In genomic region chr11:65468874-65469333, GRCh38 we compare ENCODE assay signal across 1 cellular context.
A peak's percentile ranks its signal among the peaks of the same experiment; 100 is the strongest.
TF ChIP-seq lines count a peak whose summit lies in the region.

No MANE protein-coding gene starts in this region.

TF ChIP-seq in HEK293, 187 proteins besides CTCF, POLR2A, EP300 and RAD21 (continued from another document):
- TF ChIP-seq SCRT1 (tag by site-specific recombination; IDR thresholded peaks at IDR 0.05; ENCODE audit: borderline replicate concordance) (0 out of 2 replicates have a peak, but pooled peaks have one; percentile 46), ZBTB26 (tag by site-specific recombination; optimal IDR thresholded peaks at IDR 0.05) (no peak), ZNF2 (tag by site-specific recombination; IDR thresholded peaks at IDR 0.05) (peak; percentile 97), ZNF654 (tag by site-specific recombination; IDR thresholded peaks at IDR 0.05; ENCODE audit: low read depth) (peak; percentile 79), MYNN (tag by site-specific recombination; IDR thresholded peaks at IDR 0.05; ENCODE audit: borderline replicate concordance) (no peak), ZNF658 (tag by site-specific recombination; IDR thresholded peaks at IDR 0.05) (no peak), ZNF692 (tag by site-specific recombination; IDR thresholded peaks at IDR 0.05) (no peak), TCF7L2 (IDR thresholded peaks at IDR 0.05; ENCODE audit: borderline replicate concordance, low read depth, low read length) (no peak), AEBP2 (tag by site-specific recombination; IDR thresholded peaks at IDR 0.05; ENCODE audit: borderline replicate concordance) (no peak), ZNF404 (tag by site-specific recombination; IDR thresholded peaks at IDR 0.05) (no peak), ZNF596 (tag by site-specific recombination; IDR thresholded peaks at IDR 0.05) (no peak), ZNF707 (tag by site-specific recombination; IDR thresholded peaks at IDR 0.05) (no peak), KLF9 (tag by site-specific recombination; IDR thresholded peaks at IDR 0.05; ENCODE audit: low read depth) (peak; percentile 34; the same call in 1 of the 2 replicates), GLIS2 (tag by site-specific recombination; IDR thresholded peaks at IDR 0.05) (0 out of 2 replicates have a peak, but pooled peaks have one; percentile 24), SALL2 (tag by site-specific recombination; IDR thresholded peaks at IDR 0.05; ENCODE audit: borderline replicate concordance) (no peak), ZFHX2 (tag by site-specific recombination; conservative IDR thresholded peaks at IDR 0.05) (no peak), BCL11B (tag by site-specific recombination; IDR thresholded peaks at IDR 0.05; ENCODE audit: low read depth) (no peak), OVOL3 (tag by site-specific recombination; IDR thresholded peaks at IDR 0.05) (no peak), ZNF704 (tag by site-specific recombination; IDR thresholded peaks at IDR 0.05) (no peak), WT1 (tag by site-specific recombination; IDR thresholded peaks at IDR 0.05) (0 out of 2 replicates have a peak, but pooled peaks have one; percentile 16), GLIS1 (tag by site-specific recombination; IDR thresholded peaks at IDR 0.05) (peak; percentile 82), ZNF548 (tag by site-specific recombination; IDR thresholded peaks at IDR 0.05) (no peak), ZNF571 (tag by site-specific recombination; IDR thresholded peaks at IDR 0.05) (no peak), ZNF266 (tag by site-specific recombination; IDR thresholded peaks at IDR 0.05; ENCODE audit: low read depth) (no peak), HIC1 (tag by site-specific recombination; IDR thresholded peaks at IDR 0.05) (no peak), PRDM6 (tag by site-specific recombination; IDR thresholded peaks at IDR 0.05) (no peak)
